Comparison of ENCODE assay signal across 17 cellular contexts in genomic region chr13:113981611-113982295, GRCh38. TPM values are rescaled to one million over a fixed set of nuclear protein-coding genes. Genes with fewer than 3 reads are reported as not detected.
DNase-seq lines count a peak whose midpoint lies in the region; ATAC-seq and TF ChIP-seq lines count a peak whose summit lies in the region.
"Had no signal": no experiment of that assay in that cellular context is flagged by ENCODE, and none has a peak within 500 bp of the region (broad histone marks: within the 10 kb centered on the region; RNA-seq: fewer than 3 reads in every experiment).

No MANE protein-coding gene starts in this region.

- H3K27me3 ChIP-seq in PC-9 (ENCODE audit: insufficient read depth, low read depth) (no peaks in the 10 kb centered on the region), left ventricle myocardium inferior (ENCODE audit: low read depth) (no peaks in the 10 kb centered on the region), psoas muscle (ENCODE audit: insufficient read depth in 3 of 3, low read length in 2 of 3) (no peaks in the 10 kb centered on the region), brain microvascular endothelial cell (replicated peaks) (no peaks in the 10 kb centered on the region)
- H3K27me3 ChIP-seq: gastrocnemius medialis had no signal

- H3K9me3 ChIP-seq in PC-9 (ENCODE audit: insufficient read depth, low read depth) (no peaks in the 10 kb centered on the region), left ventricle myocardium inferior (replicated peaks) (no peaks in the 10 kb centered on the region), psoas muscle (no peaks in the 10 kb centered on the region), OCI-LY7 (ENCODE audit: low read length) (no peaks in the 10 kb centered on the region)
- H3K9me3 ChIP-seq: gastrocnemius medialis had no signal

- H3K79me2 ChIP-seq in PC-9 (ENCODE audit: low read depth) (no peaks in the 10 kb centered on the region), OCI-LY7 (ENCODE audit: insufficient read depth, low read depth, low read length) (no peaks in the 10 kb centered on the region)

- TF ChIP-seq CTCF in C4-2B (conservative IDR thresholded peaks at IDR 0.05) (no peak), PC-9 (conservative IDR thresholded peaks at IDR 0.05) (no peak), left ventricle myocardium inferior (IDR thresholded peaks at IDR 0.05; ENCODE audit: borderline replicate concordance) (no peak), psoas muscle (IDR thresholded peaks at IDR 0.05) (no peak), brain microvascular endothelial cell (IDR thresholded peaks at IDR 0.05; ENCODE audit: low read depth, low read length, missing control alignments) (no peak), OCI-LY7 (conservative IDR thresholded peaks at IDR 0.05; ENCODE audit: low read length) (no peak)

- H3K4me2 ChIP-seq in PC-9 (peak overlapping the region; percentile 63), OCI-LY7 (ENCODE audit: low read length) (no peak overlapping the region)

- H3K36me3 ChIP-seq in PC-9 (ENCODE audit: low read depth): no peaks in the 10 kb centered on the region
- peaks cover 38% of the 10 kb centered on the region for H3K36me3 ChIP-seq in left ventricle myocardium inferior
- peaks cover 3 to 48% of the 10 kb centered on the region in 2 donors for H3K36me3 ChIP-seq in psoas muscle (ENCODE audit: insufficient read depth in 1 of 2, low read depth in 1 of 2)
- peaks cover 32% of the 10 kb centered on the region for H3K36me3 ChIP-seq in brain microvascular endothelial cell (replicated peaks)
- peaks cover 6% of the 10 kb centered on the region; the same call in 1 of the 2 replicates for H3K36me3 ChIP-seq in OCI-LY7 (ENCODE audit: insufficient read depth, low read length)

- H3K9me2 ChIP-seq in PC-9 (ENCODE audit: insufficient read depth): no peaks in the 10 kb centered on the region
- H3K9me2 ChIP-seq in OCI-LY7 (ENCODE audit: insufficient read depth, low read length): no peaks in the 10 kb centered on the region

- H2AFZ ChIP-seq in PC-9 (no peak overlapping the region), OCI-LY7 (ENCODE audit: low read length) (no peak overlapping the region)

- H3K4me1 ChIP-seq in PC-9 (replicated peaks; ENCODE audit: insufficient read depth): peaks cover 30% of the 10 kb centered on the region
- H3K4me1 ChIP-seq in left ventricle myocardium inferior: peaks cover 15% of the 10 kb centered on the region
- H3K4me1 ChIP-seq in psoas muscle: no peaks in the 10 kb centered on the region
- H3K4me1 ChIP-seq in OCI-LY7 (ENCODE audit: insufficient read depth, low read length, poor library complexity, severe bottlenecking): no peaks in the 10 kb centered on the region

- H3K4me3 ChIP-seq in PC-9: no peak overlapping the region
- no peak overlapping the region for H3K4me3 ChIP-seq in left ventricle myocardium inferior
- no peak overlapping the region for H3K4me3 ChIP-seq in psoas muscle
- H3K4me3 ChIP-seq in brain microvascular endothelial cell (ENCODE audit: low read depth, low read length): no peak overlapping the region
- H3K4me3 ChIP-seq in OCI-LY7 (ENCODE audit: low read depth, low read length, poor library complexity, severe bottlenecking): no peak overlapping the region
- H3K4me3 ChIP-seq: coronary artery, gastrocnemius medialis had no signal

- DNase-seq in PC-9 (no peak), left ventricle myocardium inferior (peak; percentile 7), psoas muscle (peak; percentile 12 to 38), OCI-M1 (lab: John Stamatoyannopoulos, UW) (no peak), brain microvascular endothelial cell (no peak), mucosa of gallbladder (ENCODE audit: low spot score) (no peak), OCI-LY7 (ENCODE audit: low spot score) (no peak)
- DNase-seq: activated CD8-positive, alpha-beta T cell treated with anti-CD3 and anti-CD28 coated beads, Interleukin-2, amount 10 ng/mL, durations not matched to agents 7 days and 5 days; AML-193; MM.1S; NK-92 treated with Interleukin-12 subunit alpha and Interleukin-12 subunit beta, amount 100 ng/mL, for 24 hours; SIG-M5 had no signal

- H3F3A ChIP-seq in PC-9 (ENCODE audit: insufficient read depth, low read depth): peaks cover 33% of the 10 kb centered on the region

- BruUV-seq in PC-9 (replicated peaks; lab: Mats Ljungman, UMichigan): no TSS peak
- no TSS peak for BruUV-seq in OCI-LY7 (replicated peaks; lab: Mats Ljungman, UMichigan)

- H3K27ac ChIP-seq in C4-2B: peak overlapping the region; percentile 28
- H3K27ac ChIP-seq in PC-9: no peak overlapping the region
- no peak overlapping the region for H3K27ac ChIP-seq in left ventricle myocardium inferior (replicated peaks)
- H3K27ac ChIP-seq in psoas muscle: no peak overlapping the region
- H3K27ac ChIP-seq in brain microvascular endothelial cell: no peak overlapping the region
- H3K27ac ChIP-seq in OCI-LY7 (ENCODE audit: low read depth, low read length, poor library complexity, severe bottlenecking): no peak overlapping the region
- H3K27ac ChIP-seq: coronary artery, epithelial cell of prostate had no signal

- intact Hi-C loops in PC-9 (cut with micrococcal nuclease; ENCODE audit: unreplicated experiment) (loop anchor here (5.0 kb wide), 1 partner anchor 246 kb away; no protein-coding TSS in a partner anchor), left ventricle myocardium inferior (cut with micrococcal nuclease) (no loop called here), psoas muscle (cut with DNase I) (no loop called here), OCI-LY7 (cut with micrococcal nuclease; ENCODE audit: unreplicated experiment) (no loop called here)

- POLR2A ChIA-PET in PC-9 (lab: Charles Lee; ENCODE audit: unreplicated experiment) (interaction anchor here (0.6 to 0.7 kb wide), 2 partner anchors 45 to 90 kb away, joined by 3 read pairs; no protein-coding TSS in a partner anchor), OCI-LY7 (lab: Charles Lee) (no interaction called here)

- WGBS in psoas muscle, 3 donors: 83 to 91% (median 83%) methylated on average over 28 of the region's 28 CpGs

- H4K20me1 ChIP-seq in PC-9 (ENCODE audit: insufficient read depth) (no peaks in the 10 kb centered on the region), OCI-LY7 (ENCODE audit: insufficient read depth, low read length) (no peaks in the 10 kb centered on the region)

- no peak for ATAC-seq in psoas muscle
- ATAC-seq: activated CD8-positive, alpha-beta T cell treated with anti-CD3 and anti-CD28 coated beads, Interleukin-2, amount 10 ng/mL, durations not matched to agents 7 days and 5 days had no signal

- in situ Hi-C loops in brain microvascular endothelial cell (cut with HindIII; ENCODE audit: low pct_ligation_motif_present, low sequenced_read_pairs): no loop called here

- CTCF ChIA-PET in PC-9 (lab: Charles Lee): interaction anchor here (0.8 kb wide), 1 partner anchor 34 kb away, joined by 3 read pairs; no protein-coding TSS in a partner anchor
- CTCF ChIA-PET in OCI-LY7 (lab: Charles Lee; ENCODE audit: unreplicated experiment): interaction anchor here (0.7 kb wide), 1 partner anchor 130 kb away, joined by 5 read pairs; no protein-coding TSS in a partner anchor

RNA-seq across cellular contexts. Expression of gene C13orf46, which starts 7.9 kb away (rescaled TPM):
- total RNA-seq in PC-9 (2021) (1.5 and 1.7 TPM in 2 replicates), left ventricle myocardium inferior (0.33 TPM), psoas muscle (1 to 10 TPM in 1 of 4 donors, under 1 TPM in 3; 0.24 to 2.5 (median 0.73) TPM), mucosa of gallbladder (11.8 TPM), OCI-LY7 (2022) (0.09 and 0.21 TPM in 2 replicates)
- polyA plus RNA-seq in psoas muscle: under 1 TPM in 2 of 3 donors, not detected in 1; 0.14 to 0.53 TPM
- not detected in 2 replicates for total RNA-seq in OCI-LY7 (2014; rRNA removed; shearing (Covaris generic))
- total RNA-seq: myocyte had no signal

Comparison
In these comparisons a context has a peak if more than half of its experiments do, and no peak if none do; other contexts are left out.
1. DNase-seq: peak in left ventricle myocardium inferior (single experiment) and psoas muscle (2 of 2); none in PC-9 (0 of 2), OCI-M1 (single experiment), brain microvascular endothelial cell (single experiment), mucosa of gallbladder (single experiment) and OCI-LY7 (single experiment).